ENCODE assay signal across 8 cellular contexts in genomic region chr20:25227317-25227831, GRCh38. TPM values are rescaled to one million over a fixed set of nuclear protein-coding genes. Genes with fewer than 3 reads are reported as not detected.
DNase-seq lines count a peak whose midpoint lies in the region; ATAC-seq and TF ChIP-seq lines count a peak whose summit lies in the region.

No MANE protein-coding gene starts in this region.

- DNase-seq in NCI-H1092 treated with DMSO at 0.1 percent for 48 hours (lab: John Stamatoyannopoulos, UW) (peak; percentile 33), NCI-H1092 (lab: John Stamatoyannopoulos, UW) (no peak), chondrocyte (ENCODE audit: low spot score) (no peak), upper lobe of right lung (no peak), D341Med (ENCODE audit: low spot score) (no peak), GOT3 (lab: John Stamatoyannopoulos, UW) (no peak)

- ATAC-seq in upper lobe of right lung = peak; percentile 40
- ATAC-seq in HG03280 (IDR thresholded peaks at IDR 0.05; ENCODE audit: unreplicated experiment) = no peak

- no peaks in the 10 kb centered on the region for H3K36me3 Mint-ChIP-seq in chondrocyte (ENCODE audit: low read depth)

- TF ChIP-seq CTCF in chondrocyte (IDR thresholded peaks at IDR 0.05) = no peak
- no peak for TF ChIP-seq CTCF in liver (IDR thresholded peaks at IDR 0.05; ENCODE audit: low read depth, low read length, missing input control)
- no peak for TF ChIP-seq CTCF in upper lobe of right lung (IDR thresholded peaks at IDR 0.05)

- intact Hi-C loops in upper lobe of right lung (cut with DNase I) = no loop called here

- H3K27ac ChIP-seq in liver (ENCODE audit: low read depth in 1 of 2, low read length in 2 of 2) (peak overlapping the region in 1 of 2 donors; percentile 23), upper lobe of right lung (peak overlapping the region; percentile 55)

- H3K9me3 ChIP-seq in liver (ENCODE audit: control insufficient read depth in 4 of 4, low read length in 3 of 4) = no peaks in the 10 kb centered on the region
- no peaks in the 10 kb centered on the region for H3K9me3 ChIP-seq in upper lobe of right lung

- H3K27me3 Mint-ChIP-seq in chondrocyte (ENCODE audit: low read depth) = no peaks in the 10 kb centered on the region

- no peak overlapping the region for H3K4me3 ChIP-seq in liver (ENCODE audit: low read depth in 1 of 3, low read length in 3 of 3)
- H3K4me3 ChIP-seq in upper lobe of right lung = no peak overlapping the region

- no peaks in the 10 kb centered on the region for H3K27me3 ChIP-seq in liver (ENCODE audit: control insufficient read depth in 4 of 4, insufficient read depth in 4 of 4, low read length in 3 of 4)
- H3K27me3 ChIP-seq in upper lobe of right lung = no peaks in the 10 kb centered on the region

- H3K36me3 ChIP-seq in liver (ENCODE audit: control insufficient read depth in 4 of 4, insufficient read depth in 3 of 4, low read depth in 1 of 4, low read length in 3 of 4) = no peaks in the 10 kb centered on the region
- peaks cover 5% of the 10 kb centered on the region for H3K36me3 ChIP-seq in upper lobe of right lung

- no peak overlapping the region for H3K9ac ChIP-seq in liver (ENCODE audit: low read depth in 1 of 2, low read length in 2 of 2)

- H3K4me1 ChIP-seq in liver (ENCODE audit: control insufficient read depth in 4 of 4, insufficient read depth in 4 of 4, low read length in 3 of 4) (peaks cover 8 to 23% (median 18%) of the 10 kb centered on the region in 4 donors), upper lobe of right lung (peaks cover 24% of the 10 kb centered on the region)

- no peak overlapping the region for H3K4me3 Mint-ChIP-seq in chondrocyte (ENCODE audit: unreplicated experiment)

- peaks cover 63% of the 10 kb centered on the region for H3K4me1 Mint-ChIP-seq in chondrocyte (ENCODE audit: low read depth)

- H3K9me3 Mint-ChIP-seq in chondrocyte (ENCODE audit: low read depth) = no peaks in the 10 kb centered on the region

- peak overlapping the region; percentile 92 for H3K27ac Mint-ChIP-seq in chondrocyte (ENCODE audit: unreplicated experiment)

- TF ChIP-seq RAD21 in liver (IDR thresholded peaks at IDR 0.05) = no peak

- whole genome bisulfite sequencing in liver = 56% methylated on average over 12 of the region's 12 CpGs

TF ChIP-seq in liver, 16 proteins besides CTCF, POLR2A, EP300 and RAD21:
- TF ChIP-seq GABPA (IDR thresholded peaks at IDR 0.05 in 1 of 2, conservative IDR thresholded peaks at IDR 0.05 in 1 of 2) (no peak), HNF4G (IDR thresholded peaks at IDR 0.05) (no peak), HNF4A (conservative IDR thresholded peaks at IDR 0.05) (peak; percentile 16 to 37), NR2F2 (IDR thresholded peaks at IDR 0.05) (peak; percentile 86), SP1 (IDR thresholded peaks at IDR 0.05) (peak; percentile 61), RXRA (IDR thresholded peaks at IDR 0.05) (peak; percentile 81 to 84)
TF ChIP-seq in liver: peak in this region for 4.

RNA-seq across cellular contexts. Expression of gene PYGB, which starts 20.5 kb away (rescaled TPM):
- total RNA-seq in chondrocyte (130 to 171 TPM (median 170 TPM) in 3 replicates), liver (10 to 100 TPM; 11.3 to 11.7 TPM), upper lobe of right lung (61.1 TPM)
- 1 to 10 TPM; 3.6 to 8.3 TPM for polyA plus RNA-seq in liver

RNA-seq across cellular contexts. Expression of gene ENTPD6, which starts 31.9 kb away (rescaled TPM):
- total RNA-seq in chondrocyte = 42.2 to 53.5 TPM (median 50.3 TPM) in 3 replicates
- 10 to 100 TPM; 19.0 to 29.7 TPM for total RNA-seq in liver
- polyA plus RNA-seq in liver = 10 to 100 TPM; 14.9 to 29.9 TPM
- 75.6 TPM for total RNA-seq in upper lobe of right lung
